15 cellular contexts compared by ENCODE assay signal in the genomic region with DNA sequence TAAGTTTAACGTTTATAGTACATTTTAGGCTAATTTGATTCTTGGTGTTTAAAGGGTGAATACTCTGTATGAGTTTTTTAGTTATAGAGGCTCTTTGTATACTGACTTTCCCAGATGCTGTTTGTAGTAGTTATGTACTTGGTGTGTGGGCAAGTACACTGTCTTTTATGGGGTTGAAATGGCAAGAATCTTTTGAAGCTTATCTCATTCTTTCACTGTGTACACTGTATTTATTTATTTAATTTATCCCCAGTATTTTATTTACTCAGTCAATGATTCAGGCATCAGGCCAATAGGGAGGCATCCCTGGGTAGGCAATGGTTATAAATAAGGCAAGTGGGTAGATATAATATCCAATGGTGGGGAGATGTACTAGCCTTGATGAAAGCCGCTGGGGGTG.
DNase-seq lines count a peak whose midpoint lies in the region; ATAC-seq and TF ChIP-seq lines count a peak whose summit lies in the region.
"Had no signal": no experiment of that assay in that cellular context is flagged by ENCODE, and none has a peak within 500 bp of the region (broad histone marks: within the 10 kb centered on the region; RNA-seq: fewer than 3 reads in every experiment).

No MANE protein-coding gene starts in this region.

- intact Hi-C loops in mucosa of descending colon (cut with DNase I, micrococcal nuclease) (no loop called here), left cardiac atrium (cut with DNase I) (no loop called here)
- intact Hi-C loops in CD4-positive, alpha-beta memory T cell (cut with micrococcal nuclease) = no loop called here

- CTCF ChIA-PET in CD4-positive, alpha-beta memory T cell (lab: Charles Lee; ENCODE audit: partially characterized antibody) = no interaction called here

- H3K4me1 Mint-ChIP-seq in CD4-positive, alpha-beta memory T cell = no peaks in the 10 kb centered on the region
- H3K4me1 Mint-ChIP-seq: B cell, IgD-negative memory B cell had no signal

- H3K4me1 ChIP-seq in mucosa of descending colon (ENCODE audit: low read depth) = no peaks in the 10 kb centered on the region
- no peaks in the 10 kb centered on the region for H3K4me1 ChIP-seq in CD4-positive, alpha-beta memory T cell (ENCODE audit: insufficient read depth, low read length)

- no peaks in the 10 kb centered on the region for H3K9me3 ChIP-seq in mucosa of descending colon
- H3K9me3 ChIP-seq in CD4-positive, alpha-beta memory T cell (ENCODE audit: control insufficient read depth in 1 of 2, low read length in 2 of 2) = no peaks in the 10 kb centered on the region

- H3K9me3 Mint-ChIP-seq in CD4-positive, alpha-beta memory T cell = peaks cover 0 to 20% (median 4%) of the 10 kb centered on the region in 8 donors
- H3K9me3 Mint-ChIP-seq: GM23338 had no signal

- H3K27ac ChIP-seq in CD4-positive, alpha-beta memory T cell (ENCODE audit: low read depth, low read length) = no peak overlapping the region

- ATAC-seq in mucosa of descending colon = peak; percentile 59
- ATAC-seq in left cardiac atrium = no peak
- ATAC-seq: GM23338 had no signal

- no peak overlapping the region for H3K4me3 ChIP-seq in LNCaP clone FGC (ENCODE audit: low read depth, low read length)
- no peak overlapping the region for H3K4me3 ChIP-seq in mucosa of descending colon
- no peak overlapping the region for H3K4me3 ChIP-seq in CD4-positive, alpha-beta memory T cell (ENCODE audit: low read length in 2 of 2)
- H3K4me3 ChIP-seq: GM23338 had no signal

- H3K36me3 ChIP-seq in mucosa of descending colon (ENCODE audit: low read depth) = no peaks in the 10 kb centered on the region
- no peaks in the 10 kb centered on the region for H3K36me3 ChIP-seq in CD4-positive, alpha-beta memory T cell (ENCODE audit: insufficient read depth, low read length)

- H3K27me3 ChIP-seq in CD4-positive, alpha-beta memory T cell (ENCODE audit: insufficient read depth, low read length) = no peaks in the 10 kb centered on the region

- H3K27me3 Mint-ChIP-seq in CD4-positive, alpha-beta memory T cell = no peaks in the 10 kb centered on the region
- H3K27me3 Mint-ChIP-seq: B cell; CD4-positive, alpha-beta T cell; IgD-negative memory B cell had no signal

- H3K4me3 Mint-ChIP-seq in CD4-positive, alpha-beta memory T cell = no peak overlapping the region
- H3K4me3 Mint-ChIP-seq: B cell; CD4-positive, alpha-beta T cell; GM23338; IgD-negative memory B cell had no signal

- POLR2A ChIA-PET in CD4-positive, alpha-beta memory T cell (lab: Charles Lee; ENCODE audit: partially characterized antibody) = no interaction called here

- DNase-seq in NCI-H748 (lab: John Stamatoyannopoulos, UW; ENCODE audit: unreplicated experiment) (peak; percentile 37), NCI-H748 treated with DMSO at 0.1 percent for 48 hours (lab: John Stamatoyannopoulos, UW) (no peak), LNCaP clone FGC (ENCODE audit: low read depth) (peak; percentile 78), NCI-H69 (lab: John Stamatoyannopoulos, UW) (peak; percentile 48), mucosa of descending colon (peak in 1 of 3 donors; percentile 10), DMS 273 treated with DMSO at 0.1 percent for 48 hours (lab: John Stamatoyannopoulos, UW) (no peak), left cardiac atrium (no peak)
- DNase-seq in CD4-positive, alpha-beta memory T cell = no peak
- DNase-seq: C1 segment of cervical spinal cord; CD4-positive, alpha-beta T cell; DMS79; H7 had no signal

- no peaks in the 10 kb centered on the region for H3K36me3 Mint-ChIP-seq in CD4-positive, alpha-beta memory T cell
- H3K36me3 Mint-ChIP-seq: IgD-negative memory B cell had no signal

- H3K27ac Mint-ChIP-seq in CD4-positive, alpha-beta memory T cell = no peak overlapping the region
- H3K27ac Mint-ChIP-seq: B cell; CD4-positive, alpha-beta T cell; GM23338; IgD-negative memory B cell had no signal

- TF ChIP-seq CTCF in LNCaP clone FGC (IDR thresholded peaks at IDR 0.05; ENCODE audit: control insufficient read depth, extremely low read depth, insufficient read depth) (no peak), mucosa of descending colon (IDR thresholded peaks at IDR 0.05) (no peak)

Comparison
In these comparisons a context has a peak if more than half of its experiments do, and no peak if none do; other contexts are left out.
1. DNase-seq: peak in NCI-H748 (single experiment), LNCaP clone FGC (single experiment) and NCI-H69 (single experiment); none in NCI-H748 treated with DMSO at 0.1 percent for 48 hours (single experiment), DMS 273 treated with DMSO at 0.1 percent for 48 hours (single experiment), CD4-positive, alpha-beta memory T cell (0 of 5) and left cardiac atrium (single experiment).